In the genomic region with DNA sequence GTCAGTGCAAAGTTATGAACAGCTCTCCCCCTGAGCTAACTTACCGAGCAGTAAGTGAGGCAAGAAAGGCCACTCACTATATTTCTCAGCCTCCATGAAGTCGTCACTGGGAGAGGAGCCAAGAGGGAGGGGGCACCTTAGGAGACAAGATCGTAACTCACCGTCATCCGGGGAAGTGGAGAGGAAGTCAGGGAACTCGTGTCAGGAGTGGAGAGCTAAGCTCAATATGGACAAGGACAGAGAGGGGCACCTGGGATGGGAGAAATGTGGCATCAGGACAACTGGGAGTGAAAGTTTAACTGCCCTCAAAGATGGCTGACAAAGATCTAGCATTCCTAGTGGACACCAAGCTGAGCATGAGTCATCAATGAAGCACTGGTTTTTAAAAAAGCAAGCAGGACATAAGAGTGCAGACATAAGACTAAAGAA, we compare ENCODE assay signal across 8 cellular contexts. TPM values are rescaled to one million over a fixed set of nuclear protein-coding genes. Genes with fewer than 3 reads are reported as not detected.
DNase-seq lines count a peak whose midpoint lies in the region; ATAC-seq and TF ChIP-seq lines count a peak whose summit lies in the region.
"Had no signal": no experiment of that assay in that cellular context is flagged by ENCODE, and none has a peak within 500 bp of the region (broad histone marks: within the 10 kb centered on the region; RNA-seq: fewer than 3 reads in every experiment).

No MANE protein-coding gene starts in this region.

- peaks cover 78 to 87% of the 10 kb centered on the region in 2 donors for H3K4me1 Mint-ChIP-seq in stimulated activated naive B cell treated with anti-CD40 and anti-IgM and Interleukin-4, amounts not matched to agents 10 μg/mL and 1 μg/mL and 100 μg/mL, for 72 hours
- no peaks in the 10 kb centered on the region for H3K4me1 Mint-ChIP-seq in T-helper 2 cell treated with Interferon-gamma antibody and Interleukin-4, amounts not matched to agents 5 μg/mL and 100 μg/mL, for 36 hours (ENCODE audit: low read depth)
- peaks cover 28% of the 10 kb centered on the region for H3K4me1 Mint-ChIP-seq in Calu3 (ENCODE audit: low read depth, unreplicated experiment)

- intact Hi-C loops in Calu3 (cut with micrococcal nuclease; ENCODE audit: unreplicated experiment) = no loop called here

- H3F3A ChIP-seq in GM23248 (ENCODE audit: insufficient read depth) = peaks cover 54% of the 10 kb centered on the region

- no peaks in the 10 kb centered on the region for H3K27me3 ChIP-seq in GM23248 (replicated peaks; ENCODE audit: insufficient read depth)

- H3K36me3 ChIP-seq in GM23248 (ENCODE audit: low read depth) = no peaks in the 10 kb centered on the region

- peak in 1 of 2 donors; percentile 1 for ATAC-seq in stimulated activated naive B cell treated with anti-CD40 and anti-IgM and Interleukin-4, amounts not matched to agents 10 μg/mL and 1 μg/mL and 100 μg/mL, for 72 hours (replicated peaks)

- no peaks in the 10 kb centered on the region for H3K9me3 Mint-ChIP-seq in stimulated activated naive B cell treated with anti-CD40 and anti-IgM and Interleukin-4, amounts not matched to agents 10 μg/mL and 1 μg/mL and 100 μg/mL, for 72 hours
- no peaks in the 10 kb centered on the region for H3K9me3 Mint-ChIP-seq in T-helper 2 cell treated with Interferon-gamma antibody and Interleukin-4, amounts not matched to agents 5 μg/mL and 100 μg/mL, for 36 hours
- H3K9me3 Mint-ChIP-seq in Calu3 (ENCODE audit: low read depth, unreplicated experiment) = no peaks in the 10 kb centered on the region

- H4K20me1 ChIP-seq in GM23248 (ENCODE audit: insufficient read depth) = no peaks in the 10 kb centered on the region

- DNase-seq in GM23248 = peak; percentile 95
- peak; percentile 5 for DNase-seq in SW480 (ENCODE audit: low spot score)
- DNase-seq in fibroblast of pulmonary artery (ENCODE audit: low read depth) = peak; percentile 86
- no peak for DNase-seq in stimulated activated naive B cell treated with anti-CD40 and anti-IgM and Interleukin-4, amounts not matched to agents 10 μg/mL and 1 μg/mL and 100 μg/mL, for 72 hours
- DNase-seq in coronary artery (ENCODE audit: low spot score) = no peak
- DNase-seq in T-helper 2 cell treated with Interferon-gamma antibody and Interleukin-4, amounts not matched to agents 5 μg/mL and 100 μg/mL, for 36 hours (ENCODE audit: low spot score) = no peak
- no peak for DNase-seq in Calu3
- DNase-seq: NCI-H226 had no signal

- peak overlapping the region; percentile 85 for H2AFZ ChIP-seq in GM23248

- H3K9me3 ChIP-seq in GM23248 (ENCODE audit: low read depth) = no peaks in the 10 kb centered on the region

- in situ Hi-C loops in GM23248 (cut with MboI) = no loop called here

- BruUV-seq in Calu3 (replicated peaks; lab: Mats Ljungman, UMichigan) = no TSS peak

- peak overlapping the region; percentile 92 for H3K27ac Mint-ChIP-seq in stimulated activated naive B cell treated with anti-CD40 and anti-IgM and Interleukin-4, amounts not matched to agents 10 μg/mL and 1 μg/mL and 100 μg/mL, for 72 hours
- H3K27ac Mint-ChIP-seq in T-helper 2 cell treated with Interferon-gamma antibody and Interleukin-4, amounts not matched to agents 5 μg/mL and 100 μg/mL, for 36 hours = no peak overlapping the region
- H3K27ac Mint-ChIP-seq in Calu3 (ENCODE audit: unreplicated experiment) = no peak overlapping the region

- H3K4me3 ChIP-seq in GM23248 = peak overlapping the region; percentile 64
- peak overlapping the region; percentile 29 for H3K4me3 ChIP-seq in fibroblast of pulmonary artery (replicated peaks; ENCODE audit: low read depth, low read length)
- H3K4me3 ChIP-seq in coronary artery = no peak overlapping the region

- peaks cover 48 to 56% of the 10 kb centered on the region in 2 donors for H3K36me3 Mint-ChIP-seq in stimulated activated naive B cell treated with anti-CD40 and anti-IgM and Interleukin-4, amounts not matched to agents 10 μg/mL and 1 μg/mL and 100 μg/mL, for 72 hours
- H3K36me3 Mint-ChIP-seq in T-helper 2 cell treated with Interferon-gamma antibody and Interleukin-4, amounts not matched to agents 5 μg/mL and 100 μg/mL, for 36 hours (ENCODE audit: low read depth) = no peaks in the 10 kb centered on the region
- H3K36me3 Mint-ChIP-seq in Calu3 (ENCODE audit: insufficient read depth, unreplicated experiment) = no peaks in the 10 kb centered on the region

- peak overlapping the region; percentile 20 to 55 for H3K4me3 Mint-ChIP-seq in stimulated activated naive B cell treated with anti-CD40 and anti-IgM and Interleukin-4, amounts not matched to agents 10 μg/mL and 1 μg/mL and 100 μg/mL, for 72 hours
- H3K4me3 Mint-ChIP-seq in T-helper 2 cell treated with Interferon-gamma antibody and Interleukin-4, amounts not matched to agents 5 μg/mL and 100 μg/mL, for 36 hours = no peak overlapping the region
- no peak overlapping the region for H3K4me3 Mint-ChIP-seq in Calu3 (ENCODE audit: low read depth, unreplicated experiment)

- H3K27ac ChIP-seq in GM23248 (peak overlapping the region; percentile 99), coronary artery (no peak overlapping the region)

- H3K27me3 Mint-ChIP-seq in stimulated activated naive B cell treated with anti-CD40 and anti-IgM and Interleukin-4, amounts not matched to agents 10 μg/mL and 1 μg/mL and 100 μg/mL, for 72 hours = no peaks in the 10 kb centered on the region
- H3K27me3 Mint-ChIP-seq in T-helper 2 cell treated with Interferon-gamma antibody and Interleukin-4, amounts not matched to agents 5 μg/mL and 100 μg/mL, for 36 hours (ENCODE audit: low read depth) = peaks cover 22% of the 10 kb centered on the region
- H3K27me3 Mint-ChIP-seq in Calu3 (ENCODE audit: unreplicated experiment) = peaks cover 18% of the 10 kb centered on the region

- H3K4me1 ChIP-seq in GM23248 (ENCODE audit: insufficient read depth) = peaks cover 59% of the 10 kb centered on the region

- CTCF ChIA-PET in Calu3 (lab: Charles Lee) = interaction anchor here (0.8 kb wide), 1 partner anchor 15 kb away, joined by 3 read pairs; no protein-coding TSS in a partner anchor

- H3K9ac ChIP-seq in GM23248 = peak overlapping the region; percentile 84

- peak overlapping the region; percentile 83 for H3K4me2 ChIP-seq in GM23248 (ENCODE audit: unreplicated experiment)

- TF ChIP-seq CTCF in fibroblast of pulmonary artery (IDR thresholded peaks at IDR 0.05; ENCODE audit: low read length, missing control alignments) (no peak), coronary artery (IDR thresholded peaks at IDR 0.05) (no peak), Calu3 (IDR thresholded peaks at IDR 0.05; ENCODE audit: unreplicated experiment) (no peak)

- WGBS in GM23248 (ENCODE audit: low coverage in 1 of 2, low lambda C conversion rate in 2 of 2, missing lambda C conversion rate in 2 of 2), 2 experiments = 2 to 5% methylated on average over 6 of the region's 6 CpGs

- no peaks in the 10 kb centered on the region for H3K79me2 ChIP-seq in GM23248 (ENCODE audit: insufficient read depth)

- no peaks in the 10 kb centered on the region for H3K9me2 ChIP-seq in GM23248 (ENCODE audit: insufficient read depth)

RNA-seq across cellular contexts. Expression of gene BCL11A, which starts 37.1 kb away (rescaled TPM):
- 1.8 and 3.5 TPM in 2 replicates for total RNA-seq in GM23248 (2014; rRNA removed; shearing (Covaris generic))
- 8.9 and 9.6 TPM in 2 replicates for polyA plus RNA-seq in GM23248 (2016; fragmentation: Nextera tagmentation; extraction: Ambion mirVana)
- total RNA-seq in Calu3 (2022) = 8.1 and 8.5 TPM in 2 replicates

Comparison
In these comparisons a context has a peak if more than half of its experiments do, and no peak if none do; other contexts are left out.
1. DNase-seq: peak in GM23248 (single experiment), SW480 (single experiment) and fibroblast of pulmonary artery (single experiment); none in stimulated activated naive B cell treated with anti-CD40 and anti-IgM and Interleukin-4, amounts not matched to agents 10 μg/mL and 1 μg/mL and 100 μg/mL, for 72 hours (single experiment), coronary artery (single experiment), T-helper 2 cell treated with Interferon-gamma antibody and Interleukin-4, amounts not matched to agents 5 μg/mL and 100 μg/mL, for 36 hours (single experiment) and Calu3 (single experiment).
2. H3K4me3 Mint-ChIP-seq: peak in stimulated activated naive B cell treated with anti-CD40 and anti-IgM and Interleukin-4, amounts not matched to agents 10 μg/mL and 1 μg/mL and 100 μg/mL, for 72 hours (2 of 2); none in T-helper 2 cell treated with Interferon-gamma antibody and Interleukin-4, amounts not matched to agents 5 μg/mL and 100 μg/mL, for 36 hours (single experiment) and Calu3 (single experiment).